In the genomic region with DNA sequence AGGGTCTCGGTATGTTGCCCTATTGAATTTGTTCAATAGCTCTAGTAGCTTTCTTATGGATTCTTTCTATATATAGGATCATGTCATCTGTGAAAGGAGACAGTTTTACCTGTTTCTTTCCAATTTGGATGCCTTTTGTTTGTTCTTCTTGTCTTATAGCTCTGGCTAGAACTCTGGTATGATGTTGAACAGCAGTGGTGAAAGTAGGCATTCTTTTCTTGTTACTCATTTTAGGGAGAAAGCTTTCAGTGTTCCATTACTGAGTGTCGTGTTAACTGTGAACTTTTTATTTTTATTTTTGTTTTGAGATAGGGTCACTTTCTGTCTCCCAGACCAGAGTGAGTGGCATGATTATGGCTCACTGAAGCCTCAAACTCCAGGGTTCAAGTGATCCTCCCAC, we compare ENCODE assay signal across 15 cellular contexts. TPM values are rescaled to one million over a fixed set of nuclear protein-coding genes. Genes with fewer than 3 reads are reported as not detected.
"Had no signal": no experiment of that assay in that cellular context is flagged by ENCODE, and none has a peak within 500 bp of the region (broad histone marks: within the 10 kb centered on the region; RNA-seq: fewer than 3 reads in every experiment).

No MANE protein-coding gene starts in this region.

- H3K36me3 ChIP-seq: gastroesophageal sphincter, left ventricle myocardium inferior, lower lobe of right lung had no signal

- H3K27ac ChIP-seq: dorsolateral prefrontal cortex, gastroesophageal sphincter, left ventricle myocardium inferior, lower lobe of right lung had no signal

- DNase-seq: cortex of kidney; dorsolateral prefrontal cortex; effector CD8-positive, alpha-beta T cell; glutamatergic neuron; kidney; left cardiac atrium; left ventricle myocardium inferior; lower lobe of right lung; natural killer cell; right cardiac atrium; stimulated activated CD4-positive, alpha-beta T cell treated with anti-CD3 and anti-CD28 coated beads, Interleukin-2, amount 100 ng/mL, for 48 hours; stimulated activated naive CD4-positive, alpha-beta T cell treated with Interleukin-2 at 50 U/mL for 16 hours had no signal

- H3K4me3 ChIP-seq: dorsolateral prefrontal cortex, gastroesophageal sphincter, left ventricle myocardium inferior, lower lobe of right lung, smooth muscle cell had no signal

- ATAC-seq: gastroesophageal sphincter, left cardiac atrium, lower lobe of right lung, natural killer cell, right cardiac atrium had no signal

- H3K4me1 ChIP-seq: gastroesophageal sphincter, left ventricle myocardium inferior, lower lobe of right lung had no signal

RNA-seq across cellular contexts. Expression of a gene that starts 21.2 kb away (rescaled TPM):
- total RNA-seq: left ventricle myocardium inferior, mucosa of gallbladder, smooth muscle cell had no signal
